8 cellular contexts compared by ENCODE assay signal in genomic region chr7:7642081-7642480, GRCh38. TPM values are rescaled to one million over a fixed set of nuclear protein-coding genes. Genes with fewer than 3 reads are reported as not detected.
DNase-seq lines count a peak whose midpoint lies in the region; ATAC-seq and TF ChIP-seq lines count a peak whose summit lies in the region.
"Had no signal": no experiment of that assay in that cellular context is flagged by ENCODE, and none has a peak within 500 bp of the region (broad histone marks: within the 10 kb centered on the region; RNA-seq: fewer than 3 reads in every experiment).

No MANE protein-coding gene starts in this region.

- peaks cover 42% of the 10 kb centered on the region for H3K4me1 Mint-ChIP-seq in central memory CD8-positive, alpha-beta T cell
- H3K4me1 Mint-ChIP-seq in neural crest cell, result peaks cover 38% of the 10 kb centered on the region

- H3K4me2 ChIP-seq in DND-41 (ENCODE audit: insufficient read depth, low read length) (peak overlapping the region; percentile 82), Loucy (ENCODE audit: low read depth, low read length, poor library complexity, severe bottlenecking) (peak overlapping the region; percentile 85)

- H3K9me2 ChIP-seq in Loucy (replicated peaks; ENCODE audit: low read depth, low read length), result no peaks in the 10 kb centered on the region

- H3K79me2 ChIP-seq in DND-41 (ENCODE audit: insufficient read depth, low read length) (peaks cover 53% of the 10 kb centered on the region), Loucy (ENCODE audit: insufficient read depth, low read length) (peaks cover 55% of the 10 kb centered on the region)

- H3F3A ChIP-seq in Loucy (ENCODE audit: low read depth), result no peaks in the 10 kb centered on the region

- H3K36me3 Mint-ChIP-seq in central memory CD8-positive, alpha-beta T cell (ENCODE audit: insufficient read depth), result peaks cover 33% of the 10 kb centered on the region
- peaks cover 8% of the 10 kb centered on the region for H3K36me3 Mint-ChIP-seq in neural crest cell (ENCODE audit: low read depth)

- H3K9ac ChIP-seq in DND-41 (ENCODE audit: low read depth, low read length), result peak overlapping the region; percentile 73; the same call in 1 of the 2 replicates
- H3K9ac ChIP-seq in Loucy (ENCODE audit: low read depth, low read length, poor library complexity, severe bottlenecking), result peak overlapping the region; percentile 82

- H3K27me3 Mint-ChIP-seq in central memory CD8-positive, alpha-beta T cell, result no peaks in the 10 kb centered on the region
- no peaks in the 10 kb centered on the region for H3K27me3 Mint-ChIP-seq in neural crest cell (ENCODE audit: low read depth)

- 0 out of 2 replicates have a peak overlapping the region, but pooled peaks have one; percentile 9 for H3K27ac ChIP-seq in DND-41 (ENCODE audit: low read length)

- H4K20me1 ChIP-seq in DND-41 (ENCODE audit: insufficient read depth, low read length), result no peaks in the 10 kb centered on the region
- H4K20me1 ChIP-seq in Loucy (ENCODE audit: insufficient read depth, low read length, poor library complexity, severe bottlenecking), result no peaks in the 10 kb centered on the region

- TF ChIP-seq CTCF in DND-41 (IDR thresholded peaks at IDR 0.05; ENCODE audit: borderline replicate concordance, extremely low read depth, low read length, poor library complexity, severe bottlenecking) (no peak), Loucy (conservative IDR thresholded peaks at IDR 0.05; ENCODE audit: low read length) (no peak), neural crest cell (conservative IDR thresholded peaks at IDR 0.05) (no peak)

- no peak overlapping the region for H3K27ac Mint-ChIP-seq in central memory CD8-positive, alpha-beta T cell (ENCODE audit: low read depth)
- H3K27ac Mint-ChIP-seq in neural crest cell (ENCODE audit: unreplicated experiment), result no peak overlapping the region

- no peak for DNase-seq in DND-41
- no peak for DNase-seq in central memory CD8-positive, alpha-beta T cell (ENCODE audit: low spot score in 2 of 2)
- no peak for DNase-seq in neural crest cell (ENCODE audit: low read depth, low spot score)
- no peak for DNase-seq in globus pallidus (ENCODE audit: low spot score)
- DNase-seq: activated CD8-positive, alpha-beta memory T cell treated with anti-CD3 and anti-CD28 coated beads, Interleukin-2, amount 50 U/mL, for 4 hours had no signal

- H3K9me3 Mint-ChIP-seq in central memory CD8-positive, alpha-beta T cell, result no peaks in the 10 kb centered on the region
- H3K9me3 Mint-ChIP-seq in neural crest cell, result no peaks in the 10 kb centered on the region

- H3K27me3 ChIP-seq in DND-41 (ENCODE audit: insufficient read depth, low read length, poor library complexity), result no peaks in the 10 kb centered on the region
- no peaks in the 10 kb centered on the region for H3K27me3 ChIP-seq in Loucy (ENCODE audit: insufficient read depth, low read length, poor library complexity, severe bottlenecking)

- H3K36me3 ChIP-seq in DND-41 (ENCODE audit: insufficient read depth, low read length) (peaks cover 19% of the 10 kb centered on the region), Loucy (ENCODE audit: insufficient read depth, low read length) (no peaks in the 10 kb centered on the region)

- H3K4me1 ChIP-seq in DND-41 (ENCODE audit: insufficient read depth, low read length) (peaks cover 33% of the 10 kb centered on the region), Loucy (ENCODE audit: insufficient read depth, low read length, poor library complexity, severe bottlenecking) (peaks cover 31% of the 10 kb centered on the region)

- H3K4me3 Mint-ChIP-seq in central memory CD8-positive, alpha-beta T cell, result peak overlapping the region; percentile 95
- H3K4me3 Mint-ChIP-seq in neural crest cell, result peak overlapping the region; percentile 93

- H2AFZ ChIP-seq in DND-41 (ENCODE audit: low read depth, low read length) (no peak overlapping the region), Loucy (ENCODE audit: low read length) (no peak overlapping the region)

- peak overlapping the region in 1 of 2 experiments; percentile 76; a peak in 1 of 4 replicates for H3K4me3 ChIP-seq in DND-41 (ENCODE audit: low read depth in 1 of 2, low read length in 2 of 2)
- H3K4me3 ChIP-seq in Loucy (ENCODE audit: low read length, poor library complexity, severe bottlenecking), result peak overlapping the region; percentile 80

- H3K9me3 ChIP-seq in DND-41 (ENCODE audit: insufficient read depth, low read length, severe bottlenecking) (no peaks in the 10 kb centered on the region), Loucy (ENCODE audit: insufficient read depth, low read depth, low read length) (no peaks in the 10 kb centered on the region)

- ATAC-seq in DND-41 (ENCODE audit: insufficient read depth, low read depth) (no peak), HG03095 (IDR thresholded peaks at IDR 0.05; ENCODE audit: unreplicated experiment) (no peak), HG03280 (IDR thresholded peaks at IDR 0.05; ENCODE audit: unreplicated experiment) (no peak)
- ATAC-seq in central memory CD8-positive, alpha-beta T cell (replicated peaks; ENCODE audit: extremely low read depth, poor library complexity, severe bottlenecking), result no peak

RNA-seq across cellular contexts. Expression of gene UMAD1, which starts 1.5 kb away (rescaled TPM):
- total RNA-seq in neural crest cell, result 9.3 and 9.8 TPM in 2 replicates
